ENCODE assay signal across 5 cellular contexts in genomic region chr10:97528876-97529275, GRCh38. TPM values are rescaled to one million over a fixed set of nuclear protein-coding genes. Genes with fewer than 3 reads are reported as not detected.
"Had no signal": no experiment of that assay in that cellular context is flagged by ENCODE, and none has a peak within 500 bp of the region (broad histone marks: within the 10 kb centered on the region; RNA-seq: fewer than 3 reads in every experiment).

No MANE protein-coding gene starts in this region.

RNA-seq across cellular contexts. Expression of gene ANKRD2, which starts 43.7 kb away (rescaled TPM):
- total RNA-seq: HepG2, HT-29, HT1080, K562 had no signal
- polyA plus RNA-seq: HepG2, IgD-negative memory B cell, K562 had no signal

RNA-seq across cellular contexts. Expression of gene HOGA1, which starts 55.3 kb away (rescaled TPM):
- total RNA-seq: K562 had no signal
- polyA plus RNA-seq: IgD-negative memory B cell, K562 had no signal
